Comparison of ENCODE assay signal across 1 cellular context in genomic region chr2:86441392-86441788, GRCh38.
TF ChIP-seq lines count a peak whose summit lies in the region.

No MANE protein-coding gene starts in this region.

TF ChIP-seq in HepG2, 621 proteins besides CTCF, POLR2A, EP300 and RAD21 (continued from another document):
- TF ChIP-seq REST (IDR thresholded peaks at IDR 0.05; ENCODE audit: borderline replicate concordance in 1 of 2, low read depth in 1 of 2, low read length in 2 of 2) (peak in 1 of 2 experiments; percentile 44; a peak in 1 of 4 replicates), ZNF138 (CRISPR knock-in tag; IDR thresholded peaks at IDR 0.05; ENCODE audit: low read depth) (0 out of 2 replicates have a peak, but pooled peaks have one; percentile 45), ZFP90 (CRISPR knock-in tag; IDR thresholded peaks at IDR 0.05; ENCODE audit: borderline replicate concordance) (0 out of 2 replicates have a peak, but pooled peaks have one; percentile 49), MXI1 (IDR thresholded peaks at IDR 0.05; ENCODE audit: borderline replicate concordance, low read depth, low read length) (peak; percentile 76; the same call in 1 of the 3 replicates), RBM39 (IDR thresholded peaks at IDR 0.05; ENCODE audit: low read depth, low read length, poor library complexity, severe bottlenecking) (no peak), MYC (CRISPR knock-in tag; IDR thresholded peaks at IDR 0.05; ENCODE audit: borderline replicate concordance) (0 out of 2 replicates have a peak, but pooled peaks have one; percentile 5), NFYC (CRISPR knock-in tag; IDR thresholded peaks at IDR 0.05) (no peak), IRF9 (CRISPR knock-in tag; IDR thresholded peaks at IDR 0.05; ENCODE audit: borderline replicate concordance) (no peak), ZKSCAN1 (IDR thresholded peaks at IDR 0.05; ENCODE audit: low read length) (no peak), ZNF780A (CRISPR knock-in tag; IDR thresholded peaks at IDR 0.05) (no peak), MAF1 (CRISPR knock-in tag; IDR thresholded peaks at IDR 0.05; ENCODE audit: borderline replicate concordance) (peak; percentile 46; the same call in 1 of the 2 replicates), ZNF792 (CRISPR knock-in tag; IDR thresholded peaks at IDR 0.05) (no peak), HIVEP1 (CRISPR knock-in tag; IDR thresholded peaks at IDR 0.05) (no peak), POLR2AphosphoS2 (IDR thresholded peaks at IDR 0.05; ENCODE audit: low read depth, low read length) (peak; percentile 68; the same call in 1 of the 2 replicates), IRF2 (CRISPR knock-in tag; IDR thresholded peaks at IDR 0.05) (no peak), ZNF441 (CRISPR knock-in tag; IDR thresholded peaks at IDR 0.05; ENCODE audit: borderline replicate concordance) (no peak; the same call in 1 of the 2 replicates), MLX (CRISPR knock-in tag; IDR thresholded peaks at IDR 0.05) (no peak), MTF2 (CRISPR knock-in tag; IDR thresholded peaks at IDR 0.05; ENCODE audit: borderline replicate concordance) (no peak), SYNCRIP (IDR thresholded peaks at IDR 0.05; ENCODE audit: insufficient read depth, low read depth, low read length) (no peak), ZNF275 (CRISPR knock-in tag; IDR thresholded peaks at IDR 0.05; ENCODE audit: borderline replicate concordance) (no peak), ZNF713 (CRISPR knock-in tag; IDR thresholded peaks at IDR 0.05) (0 out of 2 replicates have a peak, but pooled peaks have one; percentile 1), ZNF562 (CRISPR knock-in tag; IDR thresholded peaks at IDR 0.05; ENCODE audit: borderline replicate concordance) (no peak), ZNF513 (CRISPR knock-in tag; conservative IDR thresholded peaks at IDR 0.05) (0 out of 2 replicates have a peak, but pooled peaks have one; percentile 52), TAF1 (CRISPR knock-in tag; IDR thresholded peaks at IDR 0.05) (peak; percentile 78), ZNF142 (CRISPR knock-in tag; IDR thresholded peaks at IDR 0.05) (peak; percentile 29; the same call in 1 of the 2 replicates), SNAI1 (CRISPR knock-in tag; IDR thresholded peaks at IDR 0.05; ENCODE audit: borderline replicate concordance) (no peak), SIN3A (IDR thresholded peaks at IDR 0.05; ENCODE audit: borderline replicate concordance, low read depth, low read length) (peak; percentile 83; the same call in 1 of the 2 replicates)
- TF ChIP-seq, protein P1, sequence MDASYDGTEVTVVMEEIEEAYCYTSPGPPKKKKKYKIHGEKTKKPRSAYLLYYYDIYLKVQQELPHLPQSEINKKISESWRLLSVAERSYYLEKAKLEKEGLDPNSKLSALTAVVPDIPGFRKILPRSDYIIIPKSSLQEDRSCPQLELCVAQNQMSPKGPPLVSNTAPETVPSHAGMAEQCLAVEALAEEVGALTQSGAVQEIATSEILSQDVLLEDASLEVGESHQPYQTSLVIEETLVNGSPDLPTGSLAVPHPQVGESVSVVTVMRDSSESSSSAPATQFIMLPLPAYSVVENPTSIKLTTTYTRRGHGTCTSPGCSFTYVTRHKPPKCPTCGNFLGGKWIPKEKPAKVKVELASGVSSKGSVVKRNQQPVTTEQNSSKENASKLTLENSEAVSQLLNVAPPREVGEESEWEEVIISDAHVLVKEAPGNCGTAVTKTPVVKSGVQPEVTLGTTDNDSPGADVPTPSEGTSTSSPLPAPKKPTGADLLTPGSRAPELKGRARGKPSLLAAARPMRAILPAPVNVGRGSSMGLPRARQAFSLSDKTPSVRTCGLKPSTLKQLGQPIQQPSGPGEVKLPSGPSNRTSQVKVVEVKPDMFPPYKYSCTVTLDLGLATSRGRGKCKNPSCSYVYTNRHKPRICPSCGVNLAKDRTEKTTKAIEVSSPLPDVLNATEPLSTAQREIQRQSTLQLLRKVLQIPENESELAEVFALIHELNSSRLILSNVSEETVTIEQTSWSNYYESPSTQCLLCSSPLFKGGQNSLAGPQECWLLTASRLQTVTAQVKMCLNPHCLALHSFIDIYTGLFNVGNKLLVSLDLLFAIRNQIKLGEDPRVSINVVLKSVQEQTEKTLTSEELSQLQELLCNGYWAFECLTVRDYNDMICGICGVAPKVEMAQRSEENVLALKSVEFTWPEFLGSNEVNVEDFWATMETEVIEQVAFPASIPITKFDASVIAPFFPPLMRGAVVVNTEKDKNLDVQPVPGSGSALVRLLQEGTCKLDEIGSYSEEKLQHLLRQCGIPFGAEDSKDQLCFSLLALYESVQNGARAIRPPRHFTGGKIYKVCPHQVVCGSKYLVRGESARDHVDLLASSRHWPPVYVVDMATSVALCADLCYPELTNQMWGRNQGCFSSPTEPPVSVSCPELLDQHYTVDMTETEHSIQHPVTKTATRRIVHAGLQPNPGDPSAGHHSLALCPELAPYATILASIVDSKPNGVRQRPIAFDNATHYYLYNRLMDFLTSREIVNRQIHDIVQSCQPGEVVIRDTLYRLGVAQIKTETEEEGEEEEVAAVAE (CRISPR knock-in tag; IDR thresholded peaks at IDR 0.05; ENCODE audit: borderline replicate concordance) = no peak
- TF ChIP-seq, protein P2, sequence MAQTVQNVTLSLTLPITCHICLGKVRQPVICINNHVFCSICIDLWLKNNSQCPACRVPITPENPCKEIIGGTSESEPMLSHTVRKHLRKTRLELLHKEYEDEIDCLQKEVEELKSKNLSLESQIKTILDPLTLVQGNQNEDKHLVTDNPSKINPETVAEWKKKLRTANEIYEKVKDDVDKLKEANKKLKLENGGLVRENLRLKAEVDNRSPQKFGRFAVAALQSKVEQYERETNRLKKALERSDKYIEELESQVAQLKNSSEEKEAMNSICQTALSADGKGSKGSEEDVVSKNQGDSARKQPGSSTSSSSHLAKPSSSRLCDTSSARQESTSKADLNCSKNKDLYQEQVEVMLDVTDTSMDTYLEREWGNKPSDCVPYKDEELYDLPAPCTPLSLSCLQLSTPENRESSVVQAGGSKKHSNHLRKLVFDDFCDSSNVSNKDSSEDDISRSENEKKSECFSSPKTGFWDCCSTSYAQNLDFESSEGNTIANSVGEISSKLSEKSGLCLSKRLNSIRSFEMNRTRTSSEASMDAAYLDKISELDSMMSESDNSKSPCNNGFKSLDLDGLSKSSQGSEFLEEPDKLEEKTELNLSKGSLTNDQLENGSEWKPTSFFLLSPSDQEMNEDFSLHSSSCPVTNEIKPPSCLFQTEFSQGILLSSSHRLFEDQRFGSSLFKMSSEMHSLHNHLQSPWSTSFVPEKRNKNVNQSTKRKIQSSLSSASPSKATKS (CRISPR knock-in tag; IDR thresholded peaks at IDR 0.05) = no peak
